Comparison of ENCODE assay signal across 16 cellular contexts in genomic region chr7:138785587-138786437, GRCh38. TPM values are rescaled to one million over a fixed set of nuclear protein-coding genes. Genes with fewer than 3 reads are reported as not detected.
DNase-seq lines count a peak whose midpoint lies in the region; ATAC-seq and TF ChIP-seq lines count a peak whose summit lies in the region.
"Had no signal": no experiment of that assay in that cellular context is flagged by ENCODE, and none has a peak within 500 bp of the region (broad histone marks: within the 10 kb centered on the region; RNA-seq: fewer than 3 reads in every experiment).

No MANE protein-coding gene starts in this region.

- intact Hi-C loops in left cardiac atrium (cut with DNase I) = no loop called here

- in situ Hi-C loops in brain microvascular endothelial cell (cut with HindIII; ENCODE audit: low pct_ligation_motif_present, low sequenced_read_pairs) = no loop called here

- TF ChIP-seq CTCF in AG10803 (conservative IDR thresholded peaks at IDR 0.05; ENCODE audit: low read length) (no peak), brain microvascular endothelial cell (IDR thresholded peaks at IDR 0.05; ENCODE audit: low read depth, low read length, missing control alignments) (peak; percentile 8), mesothelial cell of epicardium (IDR thresholded peaks at IDR 0.05; ENCODE audit: unreplicated experiment) (no peak), GM20000 (IDR thresholded peaks at IDR 0.05; ENCODE audit: extremely low read depth, missing control alignments) (no peak)

- H3K4me1 Mint-ChIP-seq in mesothelial cell of epicardium = peaks cover 10% of the 10 kb centered on the region
- H3K4me1 Mint-ChIP-seq: CD14-positive monocyte, IgD-negative memory B cell had no signal

- DNase-seq in AG10803 (ENCODE audit: low read depth) (peak; percentile 11), brain microvascular endothelial cell (peak; percentile 17), mesothelial cell of epicardium (ENCODE audit: low spot score in 2 of 2, unreplicated experiment in 2 of 2) (no peak), left cardiac atrium (no peak), GM20000 (ENCODE audit: low spot score) (no peak)
- no peak for DNase-seq in stimulated activated CD4-positive, alpha-beta T cell treated with anti-CD3 and anti-CD28 coated beads, Interleukin-12 subunit alpha, Interleukin-12 subunit beta, amount 100 ng/mL, for 4 hours
- DNase-seq: activated CD8-positive, alpha-beta memory T cell treated with anti-CD3 and anti-CD28 coated beads for 24 hours; activated naive CD4-positive, alpha-beta T cell treated with anti-CD3 and anti-CD28 coated beads, Interleukin-2, amount 10 ng/mL, durations not matched to agents 7 days and 5 days; H9; left colon; NCI-H2029 treated with DMSO at 0.1 percent for 48 hours had no signal

- no peak overlapping the region for H3K4me3 ChIP-seq in AG10803 (ENCODE audit: low read length)
- no peak overlapping the region for H3K4me3 ChIP-seq in brain microvascular endothelial cell (ENCODE audit: low read depth, low read length)

- H3K9me3 Mint-ChIP-seq in mesothelial cell of epicardium = peaks cover 15% of the 10 kb centered on the region

- peak; percentile 20; the same call in 1 of the 2 replicates for TF ChIP-seq RAD21 in Ishikawa (IDR thresholded peaks at IDR 0.05; ENCODE audit: low read depth)

- no peak for TF ChIP-seq EP300 in Ishikawa (IDR thresholded peaks at IDR 0.05; ENCODE audit: borderline replicate concordance)

- peak overlapping the region; percentile 36 for H3K4me3 Mint-ChIP-seq in mesothelial cell of epicardium
- H3K4me3 Mint-ChIP-seq: activated naive CD4-positive, alpha-beta T cell treated with anti-CD3 and anti-CD28 coated beads, Interleukin-2, amount 10 ng/mL, durations not matched to agents 7 days and 5 days; CD14-positive monocyte; H9 had no signal

- no peaks in the 10 kb centered on the region for H3K27me3 Mint-ChIP-seq in mesothelial cell of epicardium (ENCODE audit: low read depth)

- H3K36me3 ChIP-seq in brain microvascular endothelial cell (replicated peaks) = no peaks in the 10 kb centered on the region
- H3K36me3 ChIP-seq: neutrophil had no signal

- no peak overlapping the region for H3K27ac ChIP-seq in brain microvascular endothelial cell
- H3K27ac ChIP-seq: neutrophil had no signal

- ATAC-seq in GM18868 (IDR thresholded peaks at IDR 0.05; ENCODE audit: unreplicated experiment) = no peak
- ATAC-seq in left cardiac atrium = no peak
- ATAC-seq: left colon had no signal

- H3K27ac Mint-ChIP-seq in mesothelial cell of epicardium = peak overlapping the region; percentile 88
- H3K27ac Mint-ChIP-seq: activated naive CD4-positive, alpha-beta T cell treated with anti-CD3 and anti-CD28 coated beads, Interleukin-2, amount 10 ng/mL, durations not matched to agents 7 days and 5 days; CD14-positive monocyte; H9; IgD-negative memory B cell had no signal

- H3K36me3 Mint-ChIP-seq in mesothelial cell of epicardium = no peaks in the 10 kb centered on the region
- H3K36me3 Mint-ChIP-seq: activated naive CD4-positive, alpha-beta T cell treated with anti-CD3 and anti-CD28 coated beads, Interleukin-2, amount 10 ng/mL, durations not matched to agents 7 days and 5 days; CD14-positive monocyte; IgD-negative memory B cell had no signal

- H3K27me3 ChIP-seq in brain microvascular endothelial cell (replicated peaks) = no peaks in the 10 kb centered on the region
- H3K27me3 ChIP-seq: neutrophil had no signal

TF ChIP-seq in Ishikawa, 13 proteins besides CTCF, POLR2A, EP300 and RAD21:
- TF ChIP-seq ZBTB7A (IDR thresholded peaks at IDR 0.05; ENCODE audit: low read depth) (no peak), TEAD4 (IDR thresholded peaks at IDR 0.05) (peak; percentile 53)
TF ChIP-seq in Ishikawa: peak in this region for 1.

RNA-seq across cellular contexts. Expression of gene TMEM213, which starts 12.0 kb away (rescaled TPM):
- total RNA-seq in mesothelial cell of epicardium (not detected in 3 replicates), left cardiac atrium (not detected)
- total RNA-seq: left colon had no signal

RNA-seq across cellular contexts. Expression of gene ATP6V0A4, which starts 12.2 kb away (rescaled TPM):
- total RNA-seq in mesothelial cell of epicardium = 0.56 to 0.73 TPM in 2 of 3 replicates, not detected in the other
- not detected for total RNA-seq in left cardiac atrium
- total RNA-seq: left colon had no signal

Comparison
In these comparisons a context has a peak if more than half of its experiments do, and no peak if none do; other contexts are left out.
1. DNase-seq: peak in AG10803 (single experiment) and brain microvascular endothelial cell (single experiment); none in mesothelial cell of epicardium (0 of 2), left cardiac atrium (single experiment), GM20000 (single experiment) and stimulated activated CD4-positive, alpha-beta T cell treated with anti-CD3 and anti-CD28 coated beads, Interleukin-12 subunit alpha, Interleukin-12 subunit beta, amount 100 ng/mL, for 4 hours (single experiment).